In the genomic region with DNA sequence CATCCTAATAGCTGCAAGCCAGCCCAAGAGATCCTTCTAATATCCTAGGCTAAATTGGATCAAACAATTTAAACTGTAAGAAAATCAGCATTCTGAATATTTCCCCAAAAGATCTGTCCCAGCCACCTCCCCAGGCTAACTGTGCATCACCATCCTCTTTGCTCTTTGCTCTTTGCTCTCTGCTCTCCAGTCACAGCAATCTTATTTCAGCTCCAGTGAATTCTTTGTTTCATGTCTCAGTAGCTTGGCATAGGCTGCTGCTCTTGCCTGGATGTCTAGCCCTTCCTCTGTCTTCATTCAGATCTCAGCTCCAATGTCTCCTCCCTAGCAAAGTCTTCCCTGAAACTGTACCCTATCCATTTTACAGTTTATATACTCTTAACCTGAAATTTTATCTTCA, we compare ENCODE assay signal across 16 cellular contexts.
DNase-seq lines count a peak whose midpoint lies in the region; ATAC-seq lines count a peak whose summit lies in the region.
"Had no signal": no experiment of that assay in that cellular context is flagged by ENCODE, and none has a peak within 500 bp of the region (broad histone marks: within the 10 kb centered on the region; RNA-seq: fewer than 3 reads in every experiment).

No MANE protein-coding gene starts in this region.

- ATAC-seq in HG03095 (IDR thresholded peaks at IDR 0.05; ENCODE audit: unreplicated experiment), result no peak
- ATAC-seq in GM21717 (IDR thresholded peaks at IDR 0.05; ENCODE audit: unreplicated experiment), result no peak
- no peak for ATAC-seq in HG03520 (IDR thresholded peaks at IDR 0.05; ENCODE audit: unreplicated experiment)
- ATAC-seq: GM12878, PC-3 had no signal

- DNase-seq in NCI-H82 (lab: John Stamatoyannopoulos, UW) (peak; percentile 7), NCI-H82 treated with DMSO at 0.1 percent for 48 hours (lab: John Stamatoyannopoulos, UW; ENCODE audit: unreplicated experiment) (no peak), astrocyte of the hippocampus (ENCODE audit: low read depth, low spot score) (peak; percentile 12), left kidney (ENCODE audit: low read depth, low spot score) (peak; percentile 21), renal cortical epithelial cell (ENCODE audit: low read depth) (peak; percentile 13)
- DNase-seq: COR-L47, NCI-H1417 treated with DMSO at 0.1 percent for 48 hours, NCI-H187 treated with DMSO at 0.1 percent for 48 hours, NCI-H345, NCI-H748 treated with DMSO at 0.1 percent for 48 hours, PC-3, SJCRH30 had no signal
